In the genomic region with DNA sequence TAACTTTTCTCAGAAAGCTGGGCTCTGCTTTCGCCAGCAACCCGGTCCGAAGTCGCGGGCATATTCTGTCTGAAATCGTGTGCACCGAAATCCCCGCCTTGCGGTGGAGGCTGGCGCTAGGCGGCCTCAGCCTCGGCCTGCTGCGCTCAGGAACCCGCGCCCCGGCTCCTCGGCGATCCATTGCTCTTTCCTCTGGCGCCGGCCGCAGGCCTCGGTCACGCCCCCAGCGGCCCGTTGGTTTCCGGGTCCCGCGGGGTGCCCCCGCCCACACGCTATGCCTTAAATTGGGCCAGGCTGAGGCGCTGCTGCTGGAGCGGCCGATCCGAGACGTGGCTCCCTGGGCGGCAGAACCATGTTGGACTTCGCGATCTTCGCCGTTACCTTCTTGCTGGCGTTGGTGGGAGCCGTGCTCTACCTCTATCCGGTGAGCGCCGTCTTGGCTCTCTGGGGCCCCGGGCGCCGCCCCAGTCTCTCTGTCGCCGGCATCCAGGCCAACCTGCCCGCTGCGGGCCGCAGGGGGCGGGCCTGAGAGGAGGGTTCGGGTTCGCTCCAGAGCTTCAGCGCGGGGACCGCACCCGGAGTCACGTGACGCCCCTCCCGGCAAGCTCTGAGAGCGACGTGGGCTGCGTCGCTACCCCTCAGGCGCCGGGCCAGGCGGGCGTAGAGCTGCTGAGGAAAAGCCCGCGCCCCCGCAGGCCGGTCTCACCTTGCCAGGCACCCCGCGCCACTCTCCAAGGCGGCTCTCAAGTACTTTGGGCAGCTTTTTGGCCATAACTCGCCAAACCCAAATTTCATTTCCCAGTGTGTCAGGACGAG, we compare ENCODE assay signal across 8 cellular contexts. TPM values are rescaled to one million over a fixed set of nuclear protein-coding genes. Genes with fewer than 3 reads are reported as not detected.
A peak's percentile ranks its signal among the peaks of the same experiment; 100 is the strongest.
DNase-seq lines count a peak whose midpoint lies in the region; ATAC-seq, FAIRE-seq and TF ChIP-seq lines count a peak whose summit lies in the region.

A gene with protein sequence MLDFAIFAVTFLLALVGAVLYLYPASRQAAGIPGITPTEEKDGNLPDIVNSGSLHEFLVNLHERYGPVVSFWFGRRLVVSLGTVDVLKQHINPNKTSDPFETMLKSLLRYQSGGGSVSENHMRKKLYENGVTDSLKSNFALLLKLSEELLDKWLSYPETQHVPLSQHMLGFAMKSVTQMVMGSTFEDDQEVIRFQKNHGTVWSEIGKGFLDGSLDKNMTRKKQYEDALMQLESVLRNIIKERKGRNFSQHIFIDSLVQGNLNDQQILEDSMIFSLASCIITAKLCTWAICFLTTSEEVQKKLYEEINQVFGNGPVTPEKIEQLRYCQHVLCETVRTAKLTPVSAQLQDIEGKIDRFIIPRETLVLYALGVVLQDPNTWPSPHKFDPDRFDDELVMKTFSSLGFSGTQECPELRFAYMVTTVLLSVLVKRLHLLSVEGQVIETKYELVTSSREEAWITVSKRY (plus strand): TSS at position 308 of the 816 bp plus-strand sequence. CDS start 45 bp downstream, at position 353.

- H3K36me3 Mint-ChIP-seq in immature natural killer cell: peaks cover 2 to 11% (median 6%) of the 10 kb centered on the region in 3 donors

- no peaks in the 10 kb centered on the region for H3K9me3 ChIP-seq in spleen

- no peaks in the 10 kb centered on the region for H3K36me3 ChIP-seq in bronchial epithelial cell (ENCODE audit: control insufficient read depth, insufficient read depth, low read length)
- H3K36me3 ChIP-seq in spleen: peaks cover 0 to 24% (median 10%) of the 10 kb centered on the region in 6 donors

- ATAC-seq in GM18907 (IDR thresholded peaks at IDR 0.05; ENCODE audit: unreplicated experiment): peak; percentile 91
- peak; percentile 84 for ATAC-seq in HG03159 (IDR thresholded peaks at IDR 0.05; ENCODE audit: unreplicated experiment)

- peak within 1 kb of the TSS; percentile 89 to 98 (median 97) for H3K27ac ChIP-seq in spleen

- FAIRE-seq in bronchial epithelial cell (lab: Jason Lieb, UNC): no peak

- H3K27me3 ChIP-seq in bronchial epithelial cell (ENCODE audit: control insufficient read depth, insufficient read depth, low read length): no peaks in the 10 kb centered on the region
- H3K27me3 ChIP-seq in spleen (replicated peaks in 1 of 7): no peaks in the 10 kb centered on the region

- peaks cover 19 to 24% (median 19%) of the 10 kb centered on the region in 3 donors for H3K27me3 Mint-ChIP-seq in immature natural killer cell (ENCODE audit: low read depth in 3 of 3)

- peaks cover 35 to 39% of the 10 kb centered on the region in 2 donors for H3K4me1 Mint-ChIP-seq in immature natural killer cell

- intact Hi-C loops in spleen (cut with DNase I; ENCODE audit: low total_unique reads): no loop called here

- WGBS in spleen, 5 donors: 0 to 1% (median 0%) methylated on average over 63 to 80 of the region's 80 CpGs

- H3K4me1 ChIP-seq in spleen: peaks cover 12 to 45% (median 26%) of the 10 kb centered on the region in 6 donors

- H3K9me3 Mint-ChIP-seq in immature natural killer cell: no peaks in the 10 kb centered on the region

- H3K4me3 ChIP-seq in WI38 (ENCODE audit: low read depth, low read length): peak within 1 kb of the TSS; percentile 76
- H3K4me3 ChIP-seq in bronchial epithelial cell (ENCODE audit: low read depth, low read length): peak within 1 kb of the TSS; percentile 86
- H3K4me3 ChIP-seq in spleen: peak within 1 kb of the TSS; percentile 67 to 85 (median 77)

- TF ChIP-seq POLR2A in spleen (IDR thresholded peaks at IDR 0.05): peak; percentile 5 to 67 (median 35)

- peak; percentile 29; the same call in 1 of the 2 replicates for TF ChIP-seq CTCF in WI38 (IDR thresholded peaks at IDR 0.05; ENCODE audit: low read depth, low read length)
- TF ChIP-seq CTCF in bronchial epithelial cell (IDR thresholded peaks at IDR 0.05; ENCODE audit: insufficient read depth, low read length, severe bottlenecking): peak; percentile 47
- peak; percentile 15 to 63 (median 49) for TF ChIP-seq CTCF in spleen (IDR thresholded peaks at IDR 0.05 in 8 of 11, conservative IDR thresholded peaks at IDR 0.05 in 3 of 11)

- peak within 1 kb of the TSS; percentile 94 to 99 (median 96) for H3K4me3 Mint-ChIP-seq in immature natural killer cell

- DNase-seq in AG08395 (ENCODE audit: low spot score) (peak; percentile 95), NCI-H2227 (lab: John Stamatoyannopoulos, UW; ENCODE audit: unreplicated experiment) (peak; percentile 99), bronchial epithelial cell (ENCODE audit: low read depth) (peak; percentile 87), immature natural killer cell (peak; percentile 97 to 98 (median 97)), spleen (peak; percentile 100)

- peak within 1 kb of the TSS; percentile 97 to 100 (median 98) for H3K27ac Mint-ChIP-seq in immature natural killer cell

RNA-seq across cellular contexts. Expression of the gene that starts here (rescaled TPM):
- total RNA-seq in bronchial epithelial cell: 23.4 and 25.9 TPM in 2 replicates
- polyA plus RNA-seq in immature natural killer cell: 10 to 100 TPM; 20.1 to 25.6 (median 24.7) TPM
- 10 to 100 TPM; 23.3 to 32.2 (median 28.1) TPM for total RNA-seq in spleen
- 1 to 10 TPM; 6.5 to 9.7 (median 7.2) TPM for polyA plus RNA-seq in spleen

Comparison
In these comparisons a context has a peak if more than half of its experiments do, and no peak if none do; other contexts are left out.
1. Peak in every context shown above with its lines: DNase-seq, ATAC-seq, H3K4me3 ChIP-seq and H3K27ac ChIP-seq.